In genomic region chr1:10722803-10723202, GRCh38 we compare ENCODE assay signal across 20 cellular contexts.
DNase-seq lines count a peak whose midpoint lies in the region; ATAC-seq and TF ChIP-seq lines count a peak whose summit lies in the region.
"Had no signal": no experiment of that assay in that cellular context is flagged by ENCODE, and none has a peak within 500 bp of the region (broad histone marks: within the 10 kb centered on the region; RNA-seq: fewer than 3 reads in every experiment).

No MANE protein-coding gene starts in this region.

- TF ChIP-seq POLR2A in vagina (IDR thresholded peaks at IDR 0.05): no peak

- 86 to 92% methylated on average over 16 of the region's 16 CpGs for WGBS in lung, 2 donors

- H3K27ac ChIP-seq in HEK293 (ENCODE audit: extremely low read depth, low read depth, low read length): no peak overlapping the region
- peak overlapping the region; percentile 8 to 91 for H3K27ac ChIP-seq in lung (ENCODE audit: low read depth in 1 of 2, low read length in 1 of 2)
- peak overlapping the region in 15 of 21 experiments; percentile 34 to 83 (median 66) for H3K27ac ChIP-seq in skin epidermis
- no peak overlapping the region for H3K27ac ChIP-seq in vagina
- H3K27ac ChIP-seq in effector memory CD4-positive, alpha-beta T cell (ENCODE audit: insufficient read depth, low read length, poor library complexity, severe bottlenecking): no peak overlapping the region
- H3K27ac ChIP-seq: RWPE1 had no signal

- no peaks in the 10 kb centered on the region for H3K27me3 ChIP-seq in lung (ENCODE audit: control insufficient read depth, insufficient read depth)
- H3K27me3 ChIP-seq in vagina: no peaks in the 10 kb centered on the region
- no peaks in the 10 kb centered on the region for H3K27me3 ChIP-seq in effector memory CD4-positive, alpha-beta T cell (replicated peaks; ENCODE audit: control insufficient read depth, insufficient read depth, low read length, poor library complexity, severe bottlenecking)

- no peaks in the 10 kb centered on the region for H3K9me3 ChIP-seq in HEK293 (ENCODE audit: control insufficient read depth, insufficient read depth, low read depth, low read length)
- H3K9me3 ChIP-seq in lung (ENCODE audit: control insufficient read depth in 2 of 2, insufficient read depth in 1 of 2, low read length in 1 of 2): no peaks in the 10 kb centered on the region
- no peaks in the 10 kb centered on the region for H3K9me3 ChIP-seq in vagina
- H3K9me3 ChIP-seq in effector memory CD4-positive, alpha-beta T cell (ENCODE audit: control insufficient read depth, low read length): no peaks in the 10 kb centered on the region

- H3K4me3 ChIP-seq in HEK293 (ENCODE audit: low read depth, low read length) (no peak overlapping the region), lung (no peak overlapping the region), skin epidermis (no peak overlapping the region), vagina (no peak overlapping the region)
- H3K4me3 ChIP-seq in effector memory CD4-positive, alpha-beta T cell (ENCODE audit: insufficient read depth, low read depth, low read length, poor library complexity, severe bottlenecking): no peak overlapping the region

- H3K4me1 ChIP-seq in HEK293 (ENCODE audit: control insufficient read depth, insufficient read depth, low read length): peaks cover 8% of the 10 kb centered on the region
- peaks cover 5 to 40% of the 10 kb centered on the region in 2 donors for H3K4me1 ChIP-seq in lung (ENCODE audit: control insufficient read depth in 2 of 2, insufficient read depth in 2 of 2, low read length in 2 of 2)
- peaks cover 35% of the 10 kb centered on the region for H3K4me1 ChIP-seq in vagina
- no peaks in the 10 kb centered on the region for H3K4me1 ChIP-seq in effector memory CD4-positive, alpha-beta T cell (ENCODE audit: control insufficient read depth, insufficient read depth, low read length, poor library complexity, severe bottlenecking)

- no peak for DNase-seq in lung (ENCODE audit: low spot score)
- DNase-seq in vagina (ENCODE audit: extremely low spot score in 2 of 2): no peak
- DNase-seq in effector memory CD4-positive, alpha-beta T cell: no peak
- DNase-seq: DMS 273 treated with DMSO at 0.1 percent for 48 hours, GF-D8, GOT3, HFFc6, KG1, NCI-H1048, NCI-H1436 treated with DMSO at 0.1 percent for 48 hours, NCI-H2081 treated with DMSO at 0.1 percent for 48 hours, NCI-H510A treated with DMSO at 0.1 percent for 48 hours, NCI-H82, PC-3 had no signal

- TF ChIP-seq CTCF in HEK293 (tag by site-specific recombination; IDR thresholded peaks at IDR 0.05): no peak
- no peak for TF ChIP-seq CTCF in lung (IDR thresholded peaks at IDR 0.05; ENCODE audit: control extremely low read depth, extremely low read depth)
- TF ChIP-seq CTCF in vagina (IDR thresholded peaks at IDR 0.05): no peak

- ATAC-seq in esophagus mucosa: peak; percentile 71
- ATAC-seq in lung (ENCODE audit: insufficient read depth, low FRiP score): no peak
- ATAC-seq in HG02870 (IDR thresholded peaks at IDR 0.05; ENCODE audit: unreplicated experiment): no peak
- ATAC-seq: HepG2, PC-3 had no signal

- CTCF ChIA-PET in HEK293 (lab: Yijun Ruan, JAX): no interaction called here

- POLR2A ChIA-PET in HEK293 (lab: Yijun Ruan, JAX): no interaction called here

- H3K36me3 ChIP-seq in HEK293 (ENCODE audit: control insufficient read depth in 2 of 2, insufficient read depth in 1 of 2, low read length in 2 of 2): no peaks in the 10 kb centered on the region
- H3K36me3 ChIP-seq in lung (ENCODE audit: control insufficient read depth in 2 of 2, insufficient read depth in 2 of 2, low read length in 2 of 2): no peaks in the 10 kb centered on the region
- H3K36me3 ChIP-seq in vagina: no peaks in the 10 kb centered on the region
- H3K36me3 ChIP-seq in effector memory CD4-positive, alpha-beta T cell (ENCODE audit: control insufficient read depth, insufficient read depth, low read length): no peaks in the 10 kb centered on the region

- intact Hi-C loops in vagina (cut with DNase I): no loop called here

TF ChIP-seq in HEK293, 187 proteins besides CTCF, POLR2A, EP300 and RAD21:
- TF ChIP-seq ZFHX2 (tag by site-specific recombination; conservative IDR thresholded peaks at IDR 0.05) (0 out of 2 replicates have a peak, but pooled peaks have one; percentile 39), MYNN (tag by site-specific recombination; IDR thresholded peaks at IDR 0.05; ENCODE audit: borderline replicate concordance) (no peak)

Comparison
In these comparisons a context has a peak if more than half of its experiments do, and no peak if none do; other contexts are left out.
1. H3K27ac ChIP-seq: peak in lung (2 of 2) and skin epidermis (15 of 21); none in HEK293 (single experiment), vagina (single experiment) and effector memory CD4-positive, alpha-beta T cell (single experiment).